14 cellular contexts compared by ENCODE assay signal in genomic region chr9:7315746-7316457, GRCh38.
DNase-seq lines count a peak whose midpoint lies in the region; ATAC-seq, FAIRE-seq and TF ChIP-seq lines count a peak whose summit lies in the region.
"Had no signal": no experiment of that assay in that cellular context is flagged by ENCODE, and none has a peak within 500 bp of the region (broad histone marks: within the 10 kb centered on the region; RNA-seq: fewer than 3 reads in every experiment).

No MANE protein-coding gene starts in this region.

- H3K36me3 ChIP-seq in GM23338 (ENCODE audit: insufficient read depth), result no peaks in the 10 kb centered on the region; the same call in none of the 2 replicates
- H3K36me3 ChIP-seq in astrocyte (ENCODE audit: insufficient read depth, low read length), result no peaks in the 10 kb centered on the region
- no peaks in the 10 kb centered on the region for H3K36me3 ChIP-seq in psoas muscle (ENCODE audit: insufficient read depth in 1 of 2, low read depth in 1 of 2)
- no peaks in the 10 kb centered on the region for H3K36me3 ChIP-seq in endodermal cell (ENCODE audit: control insufficient read depth, insufficient read depth, low read length)
- H3K36me3 ChIP-seq: BE2C had no signal

- H3K4me1 Mint-ChIP-seq in GM23338 (peaks cover 13% of the 10 kb centered on the region), astrocyte (ENCODE audit: low read depth, unreplicated experiment) (peaks cover 39% of the 10 kb centered on the region), endodermal cell (peaks cover 3% of the 10 kb centered on the region)
- H3K4me1 Mint-ChIP-seq: stimulated activated naive CD8-positive, alpha-beta T cell treated with anti-CD3 and anti-CD28 coated beads, Interleukin-15, amount 100 ng/mL, for 72 hours had no signal

- H3K9me2 ChIP-seq in GM23338 (ENCODE audit: insufficient read depth), result no peaks in the 10 kb centered on the region

- intact Hi-C loops in left cardiac atrium (cut with DNase I), result no loop called here
- intact Hi-C loops in psoas muscle (cut with DNase I), result no loop called here

- peaks cover 4% of the 10 kb centered on the region for H3K9me3 ChIP-seq in astrocyte (ENCODE audit: insufficient read depth, low read depth, low read length)
- H3K9me3 ChIP-seq in psoas muscle, result peaks cover 17% of the 10 kb centered on the region
- peaks cover 32% of the 10 kb centered on the region for H3K9me3 ChIP-seq in endodermal cell (ENCODE audit: control insufficient read depth, low read length)
- H3K9me3 ChIP-seq: BE2C had no signal

- H3K4me2 ChIP-seq in GM23338 (peak overlapping the region; percentile 56; the same call in 1 of the 2 replicates), astrocyte (ENCODE audit: low read length) (no peak overlapping the region)

- H3K4me3 Mint-ChIP-seq in GM23338 (no peak overlapping the region), astrocyte (ENCODE audit: unreplicated experiment) (no peak overlapping the region), endodermal cell (no peak overlapping the region)
- H3K4me3 Mint-ChIP-seq: stimulated activated naive CD8-positive, alpha-beta T cell treated with anti-CD3 and anti-CD28 coated beads, Interleukin-15, amount 100 ng/mL, for 72 hours had no signal

- H3F3A ChIP-seq in GM23338 (replicated peaks; ENCODE audit: low read depth), result no peaks in the 10 kb centered on the region

- no peak for FAIRE-seq in astrocyte (lab: Jason Lieb, UNC)

- H3K9me3 Mint-ChIP-seq in GM23338 (peaks cover 25% of the 10 kb centered on the region), astrocyte (ENCODE audit: unreplicated experiment) (peaks cover 23% of the 10 kb centered on the region), endodermal cell (peaks cover 32% of the 10 kb centered on the region)

- H3K27me3 ChIP-seq in GM23338 (ENCODE audit: insufficient read depth) (no peaks in the 10 kb centered on the region), astrocyte (ENCODE audit: insufficient read depth, low read length) (no peaks in the 10 kb centered on the region), psoas muscle (ENCODE audit: insufficient read depth in 3 of 3, low read length in 2 of 3) (no peaks in the 10 kb centered on the region), endodermal cell (ENCODE audit: control insufficient read depth, insufficient read depth, low read length, poor library complexity, severe bottlenecking) (no peaks in the 10 kb centered on the region)
- H3K27me3 ChIP-seq: BE2C had no signal

- DNase-seq in GM23338 (ENCODE audit: low spot score), result no peak
- peak; percentile 6 for DNase-seq in astrocyte (ENCODE audit: low read depth)
- no peak for DNase-seq in left cardiac atrium
- no peak for DNase-seq in psoas muscle
- no peak for DNase-seq in endodermal cell
- no peak for DNase-seq in activated CD8-positive, alpha-beta memory T cell treated with anti-CD3 and anti-CD28 coated beads for 24 hours
- no peak for DNase-seq in NCI-H1436 (lab: John Stamatoyannopoulos, UW)
- DNase-seq in UCSD-AML1 (lab: John Stamatoyannopoulos, UW; ENCODE audit: unreplicated experiment), result no peak
- DNase-seq: activated naive CD4-positive, alpha-beta T cell; BE2C; central memory CD4-positive, alpha-beta T cell; DND-41; NCI-H82; stimulated activated naive CD8-positive, alpha-beta T cell treated with anti-CD3 and anti-CD28 coated beads, Interleukin-15, amount 100 ng/mL, for 72 hours had no signal

- H3K4me1 ChIP-seq in GM23338 (ENCODE audit: insufficient read depth) (peaks cover 16% of the 10 kb centered on the region), astrocyte (ENCODE audit: insufficient read depth, low read length) (no peaks in the 10 kb centered on the region), psoas muscle (peaks cover 11% of the 10 kb centered on the region), endodermal cell (ENCODE audit: control insufficient read depth, insufficient read depth, low read length) (no peaks in the 10 kb centered on the region)

- peak overlapping the region; percentile 78; the same call in 1 of the 2 replicates for H2AFZ ChIP-seq in GM23338
- no peak overlapping the region for H2AFZ ChIP-seq in astrocyte (ENCODE audit: low read depth, low read length)

- H3K27ac Mint-ChIP-seq in GM23338 (no peak overlapping the region), astrocyte (ENCODE audit: unreplicated experiment) (peak overlapping the region; percentile 90), endodermal cell (no peak overlapping the region)
- H3K27ac Mint-ChIP-seq: stimulated activated naive CD8-positive, alpha-beta T cell treated with anti-CD3 and anti-CD28 coated beads, Interleukin-15, amount 100 ng/mL, for 72 hours had no signal

- H4K20me1 ChIP-seq in GM23338 (replicated peaks; ENCODE audit: insufficient read depth), result no peaks in the 10 kb centered on the region
- H4K20me1 ChIP-seq in astrocyte (ENCODE audit: insufficient read depth, low read length), result no peaks in the 10 kb centered on the region

- no peaks in the 10 kb centered on the region for H3K27me3 Mint-ChIP-seq in GM23338 (ENCODE audit: insufficient read depth, low read depth, poor library complexity)
- H3K27me3 Mint-ChIP-seq in astrocyte (ENCODE audit: low read depth, unreplicated experiment), result no peaks in the 10 kb centered on the region
- peaks cover 5% of the 10 kb centered on the region for H3K27me3 Mint-ChIP-seq in endodermal cell (ENCODE audit: insufficient read depth)

- H3K9ac ChIP-seq in astrocyte (ENCODE audit: low read length), result no peak overlapping the region
- H3K9ac ChIP-seq in endodermal cell (ENCODE audit: extremely low read depth, low read length, poor library complexity, severe bottlenecking), result no peak overlapping the region

- H3K4me3 ChIP-seq in GM23338 (no peak overlapping the region), astrocyte (ENCODE audit: insufficient read depth, low read depth, low read length) (no peak overlapping the region), psoas muscle (peak overlapping the region; percentile 19), endodermal cell (ENCODE audit: low read length) (no peak overlapping the region)

- ATAC-seq in GM23338 (no peak), left cardiac atrium (peak; percentile 60 to 87), psoas muscle (peak; percentile 84 to 94 (median 89))
- ATAC-seq: stimulated activated naive CD8-positive, alpha-beta T cell treated with anti-CD3 and anti-CD28 coated beads, Interleukin-15, amount 100 ng/mL, for 72 hours had no signal

- H3K36me3 Mint-ChIP-seq in GM23338 (ENCODE audit: low read depth) (peaks cover 13% of the 10 kb centered on the region; the same call in 2 of the 3 replicates), astrocyte (ENCODE audit: low read depth, unreplicated experiment) (peaks cover 2% of the 10 kb centered on the region), endodermal cell (ENCODE audit: low read depth) (no peaks in the 10 kb centered on the region)

- H3K27ac ChIP-seq in GM23338 (ENCODE audit: low read depth) (no peak overlapping the region), astrocyte (ENCODE audit: low read depth, low read length) (no peak overlapping the region), psoas muscle (peak overlapping the region; percentile 62), endodermal cell (ENCODE audit: low read depth, low read length) (no peak overlapping the region)

- no peak for TF ChIP-seq CTCF in GM23338 (conservative IDR thresholded peaks at IDR 0.05; ENCODE audit: low read depth in 2 of 2)
- TF ChIP-seq CTCF in astrocyte (IDR thresholded peaks at IDR 0.05; ENCODE audit: insufficient read depth, low read depth, low read length), result no peak
- TF ChIP-seq CTCF in psoas muscle (IDR thresholded peaks at IDR 0.05), result no peak
- TF ChIP-seq CTCF in endodermal cell (conservative IDR thresholded peaks at IDR 0.05), result no peak

- H3K79me2 ChIP-seq in GM23338 (replicated peaks; ENCODE audit: insufficient read depth) (no peaks in the 10 kb centered on the region), astrocyte (ENCODE audit: insufficient read depth, low read length) (no peaks in the 10 kb centered on the region)

- WGBS in psoas muscle, 3 donors, result 29 to 39% (median 33%) methylated on average over 5 of the region's 5 CpGs
- WGBS in endodermal cell (ENCODE audit: insufficient coverage in 1 of 2, insufficient read length in 1 of 2), 2 experiments, result 94 to 96% methylated on average over 3 to 5 of the region's 5 CpGs

TF ChIP-seq in GM23338, 12 proteins besides CTCF, POLR2A, EP300 and RAD21 (continues in another document):
- no peak for TF ChIP-seq NANOG (IDR thresholded peaks at IDR 0.05; ENCODE audit: borderline replicate concordance)
- TF ChIP-seq ZNF114 (CRISPR knock-in tag; IDR thresholded peaks at IDR 0.05), result no peak
- TF ChIP-seq ZNF331 (CRISPR knock-in tag; IDR thresholded peaks at IDR 0.05; ENCODE audit: low read depth), result no peak
- no peak for TF ChIP-seq JUNB (IDR thresholded peaks at IDR 0.05; ENCODE audit: unreplicated experiment)
- no peak for TF ChIP-seq CREB1 (CRISPR knock-in tag; IDR thresholded peaks at IDR 0.05; ENCODE audit: low read depth)
- no peak for TF ChIP-seq POLR2AphosphoS5 (IDR thresholded peaks at IDR 0.05; ENCODE audit: low read depth)
- TF ChIP-seq EZH2phosphoT487 (IDR thresholded peaks at IDR 0.05; ENCODE audit: unreplicated experiment), result no peak
- no peak for TF ChIP-seq REST (IDR thresholded peaks at IDR 0.05; ENCODE audit: unreplicated experiment)
